ENCODE assay signal across 8 cellular contexts in the genomic region with DNA sequence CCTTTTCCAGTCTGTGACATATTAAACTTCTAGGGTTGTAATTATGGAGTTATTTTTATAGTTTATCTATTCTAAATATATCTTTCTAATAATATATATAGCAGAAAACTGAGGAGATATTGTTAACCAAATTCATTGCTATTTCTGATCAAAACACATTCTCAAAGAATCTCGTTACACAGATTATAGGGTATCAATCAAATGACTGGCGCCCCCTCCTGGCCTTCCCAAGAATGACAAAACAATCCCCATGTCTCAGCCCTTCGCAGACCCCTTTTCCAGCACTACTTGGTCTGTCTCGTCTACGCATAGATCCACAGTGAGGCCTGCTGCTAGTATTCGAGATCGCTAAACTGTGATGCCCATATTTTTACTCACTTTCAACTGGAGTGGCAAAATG.
DNase-seq lines count a peak whose midpoint lies in the region; TF ChIP-seq lines count a peak whose summit lies in the region.

No MANE protein-coding gene starts in this region.

- intact Hi-C loops in tibial artery (cut with DNase I; ENCODE audit: low total_unique reads), result no loop called here
- intact Hi-C loops in esophagus squamous epithelium (cut with DNase I), result no loop called here

- WGBS in liver, result 71% methylated on average over 7 of the region's 7 CpGs
- 66 to 70% methylated on average over 6 to 7 of the region's 7 CpGs for WGBS in esophagus squamous epithelium, 2 donors

- no peaks in the 10 kb centered on the region for H3K36me3 ChIP-seq in liver (ENCODE audit: control insufficient read depth in 4 of 4, insufficient read depth in 3 of 4, low read depth in 1 of 4, low read length in 3 of 4)
- H3K36me3 ChIP-seq in tibial artery, result no peaks in the 10 kb centered on the region
- H3K36me3 ChIP-seq in esophagus squamous epithelium, result no peaks in the 10 kb centered on the region

- no peaks in the 10 kb centered on the region for H3K4me1 ChIP-seq in liver (ENCODE audit: control insufficient read depth in 4 of 4, insufficient read depth in 4 of 4, low read length in 3 of 4)
- no peaks in the 10 kb centered on the region for H3K4me1 ChIP-seq in tibial artery
- no peaks in the 10 kb centered on the region for H3K4me1 ChIP-seq in esophagus squamous epithelium

- H3K27me3 ChIP-seq in liver (ENCODE audit: control insufficient read depth in 4 of 4, insufficient read depth in 4 of 4, low read length in 3 of 4) (no peaks in the 10 kb centered on the region), tibial artery (no peaks in the 10 kb centered on the region), esophagus squamous epithelium (no peaks in the 10 kb centered on the region)

- no peaks in the 10 kb centered on the region for H3K9me3 ChIP-seq in liver (ENCODE audit: control insufficient read depth in 4 of 4, low read length in 3 of 4)
- H3K9me3 ChIP-seq in tibial artery, result no peaks in the 10 kb centered on the region
- no peaks in the 10 kb centered on the region for H3K9me3 ChIP-seq in esophagus squamous epithelium

- no peak overlapping the region for H3K9ac ChIP-seq in liver (ENCODE audit: low read depth in 1 of 2, low read length in 2 of 2)

- DNase-seq in DMS 273 (lab: John Stamatoyannopoulos, UW; ENCODE audit: unreplicated experiment), result peak; percentile 57
- DNase-seq in LNCaP clone FGC (ENCODE audit: low read depth), result no peak
- peak in 3 of 4 experiments; percentile 10 to 32 (median 26) for DNase-seq in activated naive CD4-positive, alpha-beta T cell (lab: John Stamatoyannopoulos, UW)
- DNase-seq in tibial artery, result no peak
- no peak for DNase-seq in esophagus squamous epithelium (lab: John Stamatoyannopoulos, UW)
- no peak for DNase-seq in GF-D8 (lab: John Stamatoyannopoulos, UW)
- DNase-seq in SIG-M5 (lab: John Stamatoyannopoulos, UW), result no peak

- peak in 1 of 2 donors; percentile 47 for TF ChIP-seq RAD21 in liver (IDR thresholded peaks at IDR 0.05)

- no peak overlapping the region for H3K27ac ChIP-seq in liver (ENCODE audit: low read depth in 1 of 2, low read length in 2 of 2)
- H3K27ac ChIP-seq in tibial artery, result no peak overlapping the region
- no peak overlapping the region for H3K27ac ChIP-seq in esophagus squamous epithelium

- TF ChIP-seq CTCF in LNCaP clone FGC (IDR thresholded peaks at IDR 0.05; ENCODE audit: control insufficient read depth, extremely low read depth, insufficient read depth), result peak; percentile 38
- peak; percentile 27 for TF ChIP-seq CTCF in liver (IDR thresholded peaks at IDR 0.05; ENCODE audit: low read depth, low read length, missing input control)
- no peak for TF ChIP-seq CTCF in tibial artery (IDR thresholded peaks at IDR 0.05)
- peak in 2 of 6 experiments; percentile 14 to 20 for TF ChIP-seq CTCF in esophagus squamous epithelium (IDR thresholded peaks at IDR 0.05)

- H3K4me3 ChIP-seq in LNCaP clone FGC (ENCODE audit: low read depth, low read length) (no peak overlapping the region), liver (ENCODE audit: low read depth in 1 of 3, low read length in 3 of 3) (no peak overlapping the region), tibial artery (no peak overlapping the region), esophagus squamous epithelium (no peak overlapping the region)

- no peak for TF ChIP-seq POLR2A in esophagus squamous epithelium (IDR thresholded peaks at IDR 0.05)

TF ChIP-seq in liver, 16 proteins besides CTCF, POLR2A, EP300 and RAD21:
- TF ChIP-seq GABPA (IDR thresholded peaks at IDR 0.05 in 1 of 2, conservative IDR thresholded peaks at IDR 0.05 in 1 of 2), result no peak
- TF ChIP-seq, protein P1, sequence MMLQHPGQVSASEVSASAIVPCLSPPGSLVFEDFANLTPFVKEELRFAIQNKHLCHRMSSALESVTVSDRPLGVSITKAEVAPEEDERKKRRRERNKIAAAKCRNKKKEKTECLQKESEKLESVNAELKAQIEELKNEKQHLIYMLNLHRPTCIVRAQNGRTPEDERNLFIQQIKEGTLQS (IDR thresholded peaks at IDR 0.05), result no peak
- no peak for TF ChIP-seq HNF4A (conservative IDR thresholded peaks at IDR 0.05)
- TF ChIP-seq TAF1 (conservative IDR thresholded peaks at IDR 0.05), result no peak
- TF ChIP-seq EGR1 (IDR thresholded peaks at IDR 0.05; ENCODE audit: low read depth in 2 of 2), result no peak
- no peak for TF ChIP-seq JUND (IDR thresholded peaks at IDR 0.05)
- TF ChIP-seq, protein P2, sequence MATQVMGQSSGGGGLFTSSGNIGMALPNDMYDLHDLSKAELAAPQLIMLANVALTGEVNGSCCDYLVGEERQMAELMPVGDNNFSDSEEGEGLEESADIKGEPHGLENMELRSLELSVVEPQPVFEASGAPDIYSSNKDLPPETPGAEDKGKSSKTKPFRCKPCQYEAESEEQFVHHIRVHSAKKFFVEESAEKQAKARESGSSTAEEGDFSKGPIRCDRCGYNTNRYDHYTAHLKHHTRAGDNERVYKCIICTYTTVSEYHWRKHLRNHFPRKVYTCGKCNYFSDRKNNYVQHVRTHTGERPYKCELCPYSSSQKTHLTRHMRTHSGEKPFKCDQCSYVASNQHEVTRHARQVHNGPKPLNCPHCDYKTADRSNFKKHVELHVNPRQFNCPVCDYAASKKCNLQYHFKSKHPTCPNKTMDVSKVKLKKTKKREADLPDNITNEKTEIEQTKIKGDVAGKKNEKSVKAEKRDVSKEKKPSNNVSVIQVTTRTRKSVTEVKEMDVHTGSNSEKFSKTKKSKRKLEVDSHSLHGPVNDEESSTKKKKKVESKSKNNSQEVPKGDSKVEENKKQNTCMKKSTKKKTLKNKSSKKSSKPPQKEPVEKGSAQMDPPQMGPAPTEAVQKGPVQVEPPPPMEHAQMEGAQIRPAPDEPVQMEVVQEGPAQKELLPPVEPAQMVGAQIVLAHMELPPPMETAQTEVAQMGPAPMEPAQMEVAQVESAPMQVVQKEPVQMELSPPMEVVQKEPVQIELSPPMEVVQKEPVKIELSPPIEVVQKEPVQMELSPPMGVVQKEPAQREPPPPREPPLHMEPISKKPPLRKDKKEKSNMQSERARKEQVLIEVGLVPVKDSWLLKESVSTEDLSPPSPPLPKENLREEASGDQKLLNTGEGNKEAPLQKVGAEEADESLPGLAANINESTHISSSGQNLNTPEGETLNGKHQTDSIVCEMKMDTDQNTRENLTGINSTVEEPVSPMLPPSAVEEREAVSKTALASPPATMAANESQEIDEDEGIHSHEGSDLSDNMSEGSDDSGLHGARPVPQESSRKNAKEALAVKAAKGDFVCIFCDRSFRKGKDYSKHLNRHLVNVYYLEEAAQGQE (IDR thresholded peaks at IDR 0.05), result no peak
- TF ChIP-seq FOXA1 (IDR thresholded peaks at IDR 0.05), result no peak
- TF ChIP-seq RXRA (IDR thresholded peaks at IDR 0.05), result no peak
- no peak for TF ChIP-seq SP1 (IDR thresholded peaks at IDR 0.05)
- TF ChIP-seq, protein P3, sequence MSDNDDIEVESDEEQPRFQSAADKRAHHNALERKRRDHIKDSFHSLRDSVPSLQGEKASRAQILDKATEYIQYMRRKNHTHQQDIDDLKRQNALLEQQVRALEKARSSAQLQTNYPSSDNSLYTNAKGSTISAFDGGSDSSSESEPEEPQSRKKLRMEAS (IDR thresholded peaks at IDR 0.05), result no peak
- TF ChIP-seq YY1 (IDR thresholded peaks at IDR 0.05), result no peak
- no peak for TF ChIP-seq FOXA2 (IDR thresholded peaks at IDR 0.05)
- no peak for TF ChIP-seq NR2F2 (IDR thresholded peaks at IDR 0.05)
- TF ChIP-seq, protein P4, sequence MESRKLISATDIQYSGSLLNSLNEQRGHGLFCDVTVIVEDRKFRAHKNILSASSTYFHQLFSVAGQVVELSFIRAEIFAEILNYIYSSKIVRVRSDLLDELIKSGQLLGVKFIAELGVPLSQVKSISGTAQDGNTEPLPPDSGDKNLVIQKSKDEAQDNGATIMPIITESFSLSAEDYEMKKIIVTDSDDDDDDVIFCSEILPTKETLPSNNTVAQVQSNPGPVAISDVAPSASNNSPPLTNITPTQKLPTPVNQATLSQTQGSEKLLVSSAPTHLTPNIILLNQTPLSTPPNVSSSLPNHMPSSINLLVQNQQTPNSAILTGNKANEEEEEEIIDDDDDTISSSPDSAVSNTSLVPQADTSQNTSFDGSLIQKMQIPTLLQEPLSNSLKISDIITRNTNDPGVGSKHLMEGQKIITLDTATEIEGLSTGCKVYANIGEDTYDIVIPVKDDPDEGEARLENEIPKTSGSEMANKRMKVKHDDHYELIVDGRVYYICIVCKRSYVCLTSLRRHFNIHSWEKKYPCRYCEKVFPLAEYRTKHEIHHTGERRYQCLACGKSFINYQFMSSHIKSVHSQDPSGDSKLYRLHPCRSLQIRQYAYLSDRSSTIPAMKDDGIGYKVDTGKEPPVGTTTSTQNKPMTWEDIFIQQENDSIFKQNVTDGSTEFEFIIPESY (IDR thresholded peaks at IDR 0.05), result no peak
- TF ChIP-seq HNF4G (IDR thresholded peaks at IDR 0.05), result no peak

Comparison
In these comparisons a context has a peak if more than half of its experiments do, and no peak if none do; other contexts are left out.
1. DNase-seq: peak in DMS 273 (single experiment) and activated naive CD4-positive, alpha-beta T cell (3 of 4); none in LNCaP clone FGC (single experiment), tibial artery (0 of 2), esophagus squamous epithelium (single experiment), GF-D8 (single experiment) and SIG-M5 (single experiment).
2. CTCF ChIP-seq: peak in LNCaP clone FGC (single experiment) and liver (single experiment); none in tibial artery (0 of 2).